10 cellular contexts compared by ENCODE assay signal in genomic region chr9:131578778-131579504, GRCh38. TPM values are rescaled to one million over a fixed set of nuclear protein-coding genes. Genes with fewer than 3 reads are reported as not detected.
DNase-seq lines count a peak whose midpoint lies in the region; ATAC-seq and TF ChIP-seq lines count a peak whose summit lies in the region.
"Had no signal": no experiment of that assay in that cellular context is flagged by ENCODE, and none has a peak within 500 bp of the region (broad histone marks: within the 10 kb centered on the region; RNA-seq: fewer than 3 reads in every experiment).

No MANE protein-coding gene starts in this region.

- H3K36me3 Mint-ChIP-seq in Caco-2 (ENCODE audit: insufficient read depth, unreplicated experiment), result peaks cover 62% of the 10 kb centered on the region

- no peaks in the 10 kb centered on the region for H3K9me3 ChIP-seq in neutrophil
- H3K9me3 ChIP-seq in Caco-2, result no peaks in the 10 kb centered on the region
- H3K9me3 ChIP-seq in MG63, result no peaks in the 10 kb centered on the region
- no peaks in the 10 kb centered on the region for H3K9me3 ChIP-seq in prostate gland

- H3K27ac ChIP-seq in neutrophil (peak overlapping the region; percentile 72), prostate gland (no peak overlapping the region)
- H3K27ac ChIP-seq: VCaP had no signal

- H3K27me3 ChIP-seq in GM06990 (replicated peaks; ENCODE audit: control insufficient read depth, insufficient read depth, low read length) (no peaks in the 10 kb centered on the region), neutrophil (no peaks in the 10 kb centered on the region), Caco-2 (replicated peaks; ENCODE audit: control insufficient read depth, insufficient read depth, low read length) (no peaks in the 10 kb centered on the region), MG63 (no peaks in the 10 kb centered on the region), prostate gland (replicated peaks; ENCODE audit: insufficient read depth) (no peaks in the 10 kb centered on the region)

- no peaks in the 10 kb centered on the region for H3K9me3 Mint-ChIP-seq in Caco-2 (ENCODE audit: unreplicated experiment)

- H3K4me3 ChIP-seq in GM06990 (replicated peaks; ENCODE audit: low read depth, low read length) (no peak overlapping the region), neutrophil (ENCODE audit: low read depth in 1 of 2, low read length in 1 of 2) (peak overlapping the region; percentile 2 to 44), Caco-2 (ENCODE audit: low read depth, low read length) (no peak overlapping the region), MG63 (no peak overlapping the region), prostate gland (no peak overlapping the region)

- peaks cover 18 to 22% of the 10 kb centered on the region in 2 experiments for H3K4me1 ChIP-seq in neutrophil (ENCODE audit: control insufficient read depth in 1 of 2, insufficient read depth in 1 of 2, low read depth in 1 of 2, low read length in 1 of 2)
- no peaks in the 10 kb centered on the region for H3K4me1 ChIP-seq in Caco-2
- H3K4me1 ChIP-seq in prostate gland (replicated peaks), result no peaks in the 10 kb centered on the region

- TF ChIP-seq CTCF in GM06990 (IDR thresholded peaks at IDR 0.05; ENCODE audit: insufficient read depth, low read length, poor library complexity, severe bottlenecking) (no peak), neutrophil (IDR thresholded peaks at IDR 0.05) (no peak), Caco-2 (IDR thresholded peaks at IDR 0.05; ENCODE audit: insufficient read depth in 1 of 2, low read depth in 1 of 2, low read length in 1 of 2, severe bottlenecking in 1 of 2, unreplicated experiment in 1 of 2) (no peak), prostate gland (IDR thresholded peaks at IDR 0.05) (no peak)

- no TSS peak for BruUV-seq in Caco-2 (replicated peaks; lab: Mats Ljungman, UMichigan)

- no peak for TF ChIP-seq POLR2A in prostate gland (IDR thresholded peaks at IDR 0.05)

- H3K4me3 Mint-ChIP-seq in Caco-2 (ENCODE audit: unreplicated experiment), result no peak overlapping the region

- peaks cover 69% of the 10 kb centered on the region for H3K36me3 ChIP-seq in GM06990 (ENCODE audit: control insufficient read depth, insufficient read depth, low read length)
- peaks cover 92% of the 10 kb centered on the region for H3K36me3 ChIP-seq in neutrophil
- H3K36me3 ChIP-seq in Caco-2 (ENCODE audit: control insufficient read depth, insufficient read depth, low read length), result peaks cover 3% of the 10 kb centered on the region
- H3K36me3 ChIP-seq in MG63, result no peaks in the 10 kb centered on the region
- H3K36me3 ChIP-seq in prostate gland, result peaks cover 11 to 12% of the 10 kb centered on the region in 2 donors

- DNase-seq in GM06990 (ENCODE audit: extremely low read depth, insufficient read length), result peak; percentile 51
- peak; percentile 27 for DNase-seq in activated T-helper 1 cell treated with Interleukin-2 at 50 U/mL for 16 hours (ENCODE audit: low read depth)
- no peak for DNase-seq in Caco-2
- no peak for DNase-seq in MG63
- DNase-seq in prostate gland (ENCODE audit: low spot score), result no peak
- DNase-seq in superior temporal gyrus (ENCODE audit: extremely low spot score), result no peak

- H3K27ac Mint-ChIP-seq in Caco-2 (ENCODE audit: unreplicated experiment), result no peak overlapping the region

- no peaks in the 10 kb centered on the region for H3K4me1 Mint-ChIP-seq in Caco-2 (ENCODE audit: low read depth, unreplicated experiment)

- no peaks in the 10 kb centered on the region for H3K27me3 Mint-ChIP-seq in Caco-2 (ENCODE audit: insufficient read depth, unreplicated experiment)

- intact Hi-C loops in Caco-2 (cut with micrococcal nuclease; ENCODE audit: unreplicated experiment), result no loop called here
- intact Hi-C loops in prostate gland (cut with DNase I), result no loop called here

- POLR2A ChIA-PET in Caco-2 (lab: Charles Lee), result no interaction called here

- WGBS in prostate gland, result 72% methylated on average over 26 of the region's 26 CpGs

- CTCF ChIA-PET in Caco-2 (lab: Charles Lee), result no interaction called here

- peak; percentile 59 for ATAC-seq in HG02943 (IDR thresholded peaks at IDR 0.05; ENCODE audit: low read depth, unreplicated experiment)

RNA-seq across cellular contexts. Expression of gene PRRT1B, which starts 33.6 kb away (rescaled TPM):
- total RNA-seq in Caco-2 (2022) (5.0 and 6.5 TPM in 2 replicates), prostate gland (10 to 100 TPM in 1 of 2 donors, 1 to 10 TPM in 1; 3.7 to 25.4 TPM)
- total RNA-seq in MG63 (2014; rRNA removed; shearing (Covaris generic); ENCODE audit: low replicate concordance), result not detected in 2 replicates
- total RNA-seq: temporal lobe had no signal

RNA-seq across cellular contexts. Expression of gene UCK1, which starts 47.9 kb away (rescaled TPM):
- total RNA-seq in Caco-2 (2022), result 24.9 and 25.7 TPM in 2 replicates
- 19.3 and 30.6 TPM in 2 replicates for total RNA-seq in MG63 (2014; rRNA removed; shearing (Covaris generic); ENCODE audit: low replicate concordance)
- 10 to 100 TPM; 47.6 to 48.2 TPM for total RNA-seq in prostate gland

Comparison
In these comparisons a context has a peak if more than half of its experiments do, and no peak if none do; other contexts are left out.
1. DNase-seq: peak in GM06990 (single experiment) and activated T-helper 1 cell treated with Interleukin-2 at 50 U/mL for 16 hours (single experiment); none in Caco-2 (0 of 2), MG63 (single experiment), prostate gland (single experiment) and superior temporal gyrus (single experiment).
2. H3K4me3 ChIP-seq: peak in neutrophil (2 of 2); none in GM06990 (single experiment), Caco-2 (single experiment), MG63 (single experiment) and prostate gland (0 of 2).